1 cellular context compared by ENCODE assay signal in the genomic region with DNA sequence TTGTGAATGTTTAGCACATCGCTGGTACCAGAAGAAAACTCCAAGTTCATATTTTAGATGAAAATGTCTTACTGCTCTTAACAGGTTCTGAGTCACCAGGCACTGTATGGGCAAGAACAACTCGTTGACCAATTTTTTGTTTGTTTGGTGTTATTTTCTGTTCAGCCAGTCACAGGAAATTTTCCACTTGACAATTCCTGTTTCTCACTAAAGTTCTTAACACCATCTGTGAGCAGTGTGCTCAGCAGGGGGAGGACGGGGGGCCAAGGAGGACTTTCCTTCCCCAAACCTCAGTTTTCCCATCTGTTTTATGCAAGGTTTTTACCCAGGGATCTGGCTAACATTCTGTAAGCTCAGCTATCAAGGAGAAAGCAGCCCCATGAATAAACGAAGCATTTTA.
TF ChIP-seq lines count a peak whose summit lies in the region.

No MANE protein-coding gene starts in this region.

TF ChIP-seq in H1, 55 proteins besides CTCF, POLR2A, EP300 and RAD21:
- TF ChIP-seq, protein P1, sequence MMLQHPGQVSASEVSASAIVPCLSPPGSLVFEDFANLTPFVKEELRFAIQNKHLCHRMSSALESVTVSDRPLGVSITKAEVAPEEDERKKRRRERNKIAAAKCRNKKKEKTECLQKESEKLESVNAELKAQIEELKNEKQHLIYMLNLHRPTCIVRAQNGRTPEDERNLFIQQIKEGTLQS (IDR thresholded peaks at IDR 0.05; ENCODE audit: insufficient read depth, low read depth, low read length) = no peak
- no peak for TF ChIP-seq FOSL1 (IDR thresholded peaks at IDR 0.05; ENCODE audit: insufficient read depth, low read depth, low read length)
- TF ChIP-seq SIRT6 (IDR thresholded peaks at IDR 0.05; ENCODE audit: low read length) = no peak
- no peak for TF ChIP-seq CHD2 (IDR thresholded peaks at IDR 0.05; ENCODE audit: low read length)
- TF ChIP-seq YY1 (IDR thresholded peaks at IDR 0.05; ENCODE audit: low read depth, low read length) = no peak
- no peak for TF ChIP-seq KDM1A (IDR thresholded peaks at IDR 0.05; ENCODE audit: borderline replicate concordance, low read length)
- TF ChIP-seq CREB1 (IDR thresholded peaks at IDR 0.05) = no peak
- no peak for TF ChIP-seq MAFK (IDR thresholded peaks at IDR 0.05; ENCODE audit: low read depth, low read length)
- TF ChIP-seq MAX (IDR thresholded peaks at IDR 0.05) = no peak
- TF ChIP-seq SAP30 (IDR thresholded peaks at IDR 0.05; ENCODE audit: insufficient read depth, insufficient replicate concordance, low read length) = no peak
- no peak for TF ChIP-seq TEAD4 (IDR thresholded peaks at IDR 0.05; ENCODE audit: low read depth, low read length)
- no peak for TF ChIP-seq PHF8 (conservative IDR thresholded peaks at IDR 0.05; ENCODE audit: low read depth, low read length)
- no peak for TF ChIP-seq EZH2 (IDR thresholded peaks at IDR 0.05; ENCODE audit: low read depth, low read length, severe bottlenecking)
- no peak for TF ChIP-seq TCF12 (IDR thresholded peaks at IDR 0.05; ENCODE audit: low read depth, low read length)
- no peak for TF ChIP-seq RFX5 (IDR thresholded peaks at IDR 0.05; ENCODE audit: borderline replicate concordance, low read depth, low read length)
- no peak for TF ChIP-seq SIX5 (IDR thresholded peaks at IDR 0.05; ENCODE audit: low read depth, low read length)
- no peak for TF ChIP-seq CBX8 (IDR thresholded peaks at IDR 0.05; ENCODE audit: borderline replicate concordance, low read depth, low read length)
- TF ChIP-seq EGR1 (IDR thresholded peaks at IDR 0.05; ENCODE audit: borderline replicate concordance, low read depth, low read length) = no peak
- TF ChIP-seq GTF2F1 (IDR thresholded peaks at IDR 0.05; ENCODE audit: borderline replicate concordance, low read depth, low read length) = no peak
- no peak for TF ChIP-seq RNF2 (IDR thresholded peaks at IDR 0.05; ENCODE audit: borderline replicate concordance, low read depth, low read length, missing control alignments, poor library complexity, severe bottlenecking)
